In the genomic region with DNA sequence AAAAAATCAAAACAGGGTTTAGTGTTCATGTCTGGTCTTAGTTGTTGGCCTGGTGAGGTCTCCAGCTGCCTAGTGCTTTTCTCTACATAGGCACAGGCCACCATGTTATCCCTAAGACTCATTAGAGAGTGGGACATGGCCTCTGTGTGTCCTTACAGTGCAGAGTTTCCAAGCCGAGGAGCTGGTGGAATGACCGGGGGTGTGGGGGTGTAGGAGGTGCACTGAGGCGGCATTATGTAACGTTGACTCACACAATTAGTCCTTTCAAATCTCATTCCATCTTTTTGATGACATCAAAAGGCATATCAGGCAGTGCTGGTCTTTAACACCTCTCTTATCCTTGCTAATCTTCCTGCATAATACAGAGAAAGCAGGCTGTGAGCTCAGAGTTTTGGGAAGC, we compare ENCODE assay signal across 26 cellular contexts.
"Had no signal": no experiment of that assay in that cellular context is flagged by ENCODE, and none has a peak within 500 bp of the region (broad histone marks: within the 10 kb centered on the region; RNA-seq: fewer than 3 reads in every experiment).

No MANE protein-coding gene starts in this region.

- H3K4me3 ChIP-seq: ascending aorta, coronary artery, dorsolateral prefrontal cortex, esophagus squamous epithelium, neural progenitor cell, psoas muscle, tibial nerve had no signal

- H3K27ac ChIP-seq: ascending aorta, coronary artery, dorsolateral prefrontal cortex, neural progenitor cell, parathyroid adenoma, psoas muscle had no signal

- H3K9me3 Mint-ChIP-seq: neural progenitor cell had no signal

- H3K4me2 ChIP-seq: neural progenitor cell had no signal

- H2AFZ ChIP-seq: neural progenitor cell, parathyroid adenoma had no signal

- H3K36me3 ChIP-seq: ascending aorta, esophagus squamous epithelium, neural progenitor cell, tibial nerve had no signal

- H3K36me3 Mint-ChIP-seq: activated naive CD8-positive, alpha-beta T cell; brain; naive thymus-derived CD4-positive, alpha-beta T cell; neural progenitor cell had no signal

- H3K79me2 ChIP-seq: parathyroid adenoma had no signal

- H3K4me1 ChIP-seq: ascending aorta, parathyroid adenoma, psoas muscle, tibial nerve had no signal

- H3K27ac Mint-ChIP-seq: activated naive CD8-positive, alpha-beta T cell; activated T-cell treated with anti-CD3 and anti-CD28 coated beads, Interleukin-2, amount 50 U/mL, for 72 hours; brain; naive thymus-derived CD4-positive, alpha-beta T cell; neural progenitor cell had no signal

- H3K9ac ChIP-seq: neural progenitor cell, parathyroid adenoma had no signal

- H3K9me3 ChIP-seq: ascending aorta, esophagus squamous epithelium, psoas muscle, tibial nerve had no signal

- H3K27me3 Mint-ChIP-seq: activated naive CD8-positive, alpha-beta T cell had no signal

- DNase-seq: activated CD4-positive, alpha-beta T cell treated with anti-CD3 and anti-CD28 coated beads for 4 hours; activated CD4-positive, alpha-beta T cell treated with anti-CD3 and anti-CD28 coated beads, Interleukin-2, amount 50 U/mL, for 4 hours; activated effector memory CD4-positive, alpha-beta T cell treated with Interleukin-2 at 50 U/mL for 16 hours; activated naive CD4-positive, alpha-beta T cell treated with Interleukin-2 at 50 U/mL for 16 hours; activated T-cell treated with anti-CD3 and anti-CD28 coated beads for 4 hours; activated T-cell treated with anti-CD3 and anti-CD28 coated beads, Interleukin-2, amount 50 U/mL, for 72 hours; dorsolateral prefrontal cortex; effector memory CD4-positive, alpha-beta T cell; esophagus squamous epithelium; foreskin melanocyte; islet precursor cell; left ventricle myocardium superior; naive thymus-derived CD4-positive, alpha-beta T cell; occipital lobe; psoas muscle; right cardiac atrium; stimulated activated CD4-positive, alpha-beta T cell treated with anti-CD3 and anti-CD28 coated beads, Interleukin-15, amount 100 ng/mL, for 24 hours; stimulated activated CD4-positive, alpha-beta T cell treated with anti-CD3 and anti-CD28 coated beads, Interleukin-2, amount 100 ng/mL, for 24 hours; stimulated activated naive CD4-positive, alpha-beta T cell had no signal

- H3K27me3 ChIP-seq: ascending aorta, dorsolateral prefrontal cortex, esophagus squamous epithelium, neural progenitor cell, tibial nerve had no signal

- H3K4me3 Mint-ChIP-seq: activated naive CD8-positive, alpha-beta T cell; activated T-cell treated with anti-CD3 and anti-CD28 coated beads, Interleukin-2, amount 50 U/mL, for 72 hours; brain; naive thymus-derived CD4-positive, alpha-beta T cell; neural progenitor cell had no signal

- ATAC-seq: activated T-cell treated with anti-CD3 and anti-CD28 coated beads, Interleukin-2, amount 50 U/mL, for 72 hours; left ventricle myocardium superior; naive thymus-derived CD4-positive, alpha-beta T cell; psoas muscle; right cardiac atrium had no signal
